ENCODE assay signal across 1 cellular context in the genomic region with DNA sequence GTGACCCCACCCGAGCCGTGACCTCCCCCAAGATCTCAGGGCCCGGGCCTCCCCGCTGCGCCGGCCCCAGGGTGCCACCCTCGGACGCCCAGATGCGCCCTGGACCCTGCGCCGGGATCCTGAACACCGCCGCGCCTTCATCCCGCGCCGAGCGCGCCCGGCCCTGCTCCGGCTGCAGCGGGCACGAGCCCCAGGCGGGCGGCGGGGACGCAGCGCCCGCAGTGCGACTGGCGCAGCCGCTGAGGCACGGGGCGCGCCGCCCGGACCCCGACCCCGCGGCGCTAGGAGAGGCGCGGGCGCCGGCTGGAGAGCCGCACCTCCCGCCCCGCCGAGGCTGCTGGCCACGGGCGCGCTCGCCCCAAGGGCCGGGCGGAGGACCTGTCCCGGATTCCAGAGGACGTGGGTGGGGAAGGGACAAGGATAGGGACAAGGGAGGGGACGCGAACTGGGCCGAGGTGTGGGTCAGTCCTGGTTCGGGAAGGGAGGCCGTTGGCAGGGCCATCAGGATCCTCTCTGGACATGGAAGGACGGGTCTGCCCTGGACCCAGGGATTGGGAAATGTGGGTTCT.
TF ChIP-seq lines count a peak whose summit lies in the region.

No MANE protein-coding gene starts in this region.

TF ChIP-seq in K562, 482 proteins besides CTCF, POLR2A, EP300 and RAD21 (continued from another document):
- TF ChIP-seq POLR2G (IDR thresholded peaks at IDR 0.05; ENCODE audit: low read depth, low read length) (no peak; the same call in 1 of the 2 replicates), ZNF717 (CRISPR knock-in tag; IDR thresholded peaks at IDR 0.05) (no peak)
